9 cellular contexts compared by ENCODE assay signal in the genomic region with DNA sequence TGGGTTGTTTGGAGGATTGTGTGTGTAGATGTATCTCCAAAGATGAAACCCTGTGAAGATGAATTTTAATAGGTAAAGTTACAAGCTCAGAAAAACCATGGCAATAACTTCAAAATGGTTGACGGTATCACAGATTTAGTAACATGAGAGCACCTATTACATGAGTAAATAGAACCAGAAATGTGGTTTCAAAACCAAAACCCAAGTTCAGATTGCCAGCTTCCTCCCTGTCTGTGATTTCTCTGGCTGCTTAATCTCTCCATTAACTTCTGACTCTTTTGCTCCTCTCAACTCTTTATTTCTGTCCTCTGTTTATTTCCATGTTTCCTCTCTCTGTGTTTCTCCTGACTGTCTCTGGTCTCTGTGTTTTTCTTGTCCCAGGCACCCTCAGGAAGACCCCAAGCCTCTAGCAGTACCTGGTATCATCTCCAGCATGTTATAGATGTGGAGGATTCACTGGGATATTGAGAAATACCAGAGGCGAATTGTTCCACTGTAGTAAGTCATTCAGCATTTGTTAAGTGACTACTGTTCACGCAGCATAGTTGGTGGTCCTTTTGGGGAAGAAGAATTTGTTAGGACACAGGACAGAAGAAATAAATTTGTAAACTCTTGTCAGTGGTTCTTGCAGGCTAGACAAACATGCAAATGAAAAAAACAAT.
DNase-seq lines count a peak whose midpoint lies in the region; ATAC-seq and TF ChIP-seq lines count a peak whose summit lies in the region.
"Had no signal": no experiment of that assay in that cellular context is flagged by ENCODE, and none has a peak within 500 bp of the region (broad histone marks: within the 10 kb centered on the region; RNA-seq: fewer than 3 reads in every experiment).

No MANE protein-coding gene starts in this region.

- H3K36me3 Mint-ChIP-seq in activated T-cell treated with anti-CD3 and anti-CD28 coated beads, Interleukin-2, amount 50 U/mL, for 4 hours (ENCODE audit: insufficient read depth), result peaks cover 9% of the 10 kb centered on the region

- H3K9me3 ChIP-seq in OCI-LY3 (ENCODE audit: insufficient read depth, low read length) (no peaks in the 10 kb centered on the region), upper lobe of left lung (no peaks in the 10 kb centered on the region)

- 36 to 41% methylated on average over 3 of the region's 3 CpGs for WGBS in upper lobe of left lung, 2 donors

- H3K4me1 Mint-ChIP-seq in activated T-cell treated with anti-CD3 and anti-CD28 coated beads, Interleukin-2, amount 50 U/mL, for 4 hours (ENCODE audit: low read depth), result peaks cover 22% of the 10 kb centered on the region

- H3K4me2 ChIP-seq in OCI-LY3 (ENCODE audit: low read length), result peak overlapping the region; percentile 57

- ATAC-seq in activated T-cell treated with anti-CD3 and anti-CD28 coated beads, Interleukin-2, amount 50 U/mL, for 4 hours, result peak; percentile 46 to 48
- peak in 1 of 2 donors; percentile 55 for ATAC-seq in upper lobe of left lung (ENCODE audit: low FRiP score in 2 of 2)
- ATAC-seq in GM21390 (IDR thresholded peaks at IDR 0.05; ENCODE audit: unreplicated experiment), result no peak

- no peak for DNase-seq in activated T-cell treated with anti-CD3 and anti-CD28 coated beads, Interleukin-2, amount 50 U/mL, for 4 hours
- DNase-seq in activated T-cell treated with anti-CD3 and anti-CD28 coated beads for 4 hours (no peak), fibroblast of pulmonary artery (ENCODE audit: low read depth) (peak; percentile 33), upper lobe of left lung (no peak), Ammon's horn (ENCODE audit: low spot score) (no peak), NCI-H1417 treated with DMSO at 0.1 percent for 48 hours (lab: John Stamatoyannopoulos, UW) (no peak)
- DNase-seq: NCI-H2171 treated with DMSO at 0.1 percent for 48 hours had no signal

- TF ChIP-seq EP300 in upper lobe of left lung (IDR thresholded peaks at IDR 0.05), result no peak

- H3K79me2 ChIP-seq in OCI-LY3 (ENCODE audit: low read length), result no peaks in the 10 kb centered on the region

- no peak overlapping the region for H3K9ac ChIP-seq in OCI-LY3 (ENCODE audit: low read length)

- no peak overlapping the region for H2AFZ ChIP-seq in OCI-LY3 (ENCODE audit: low read depth, low read length)

- peak overlapping the region; percentile 27; the same call in 1 of the 2 replicates for H3K4me3 ChIP-seq in OCI-LY3 (ENCODE audit: low read length)
- H3K4me3 ChIP-seq in fibroblast of pulmonary artery (replicated peaks; ENCODE audit: low read depth, low read length), result peak overlapping the region; percentile 48
- peak overlapping the region in 1 of 4 donors; percentile 19 for H3K4me3 ChIP-seq in upper lobe of left lung

- H3K4me3 Mint-ChIP-seq in activated T-cell treated with anti-CD3 and anti-CD28 coated beads, Interleukin-2, amount 50 U/mL, for 4 hours, result no peak overlapping the region

- no peaks in the 10 kb centered on the region for H3K27me3 Mint-ChIP-seq in activated T-cell treated with anti-CD3 and anti-CD28 coated beads, Interleukin-2, amount 50 U/mL, for 4 hours (ENCODE audit: low read depth)

- H3K36me3 ChIP-seq in OCI-LY3 (replicated peaks; ENCODE audit: low read depth, low read length) (no peaks in the 10 kb centered on the region), upper lobe of left lung (no peaks in the 10 kb centered on the region)

- H3K9me3 Mint-ChIP-seq in activated T-cell treated with anti-CD3 and anti-CD28 coated beads, Interleukin-2, amount 50 U/mL, for 4 hours, result no peaks in the 10 kb centered on the region

- TF ChIP-seq CTCF in OCI-LY3 (IDR thresholded peaks at IDR 0.05; ENCODE audit: low read depth, low read length), result no peak
- TF ChIP-seq CTCF in fibroblast of pulmonary artery (IDR thresholded peaks at IDR 0.05; ENCODE audit: low read length, missing control alignments), result no peak
- no peak for TF ChIP-seq CTCF in upper lobe of left lung (IDR thresholded peaks at IDR 0.05)

- H3K27me3 ChIP-seq in OCI-LY3 (ENCODE audit: low read depth, low read length) (no peaks in the 10 kb centered on the region), upper lobe of left lung (no peaks in the 10 kb centered on the region)

- no peak for TF ChIP-seq POLR2A in upper lobe of left lung (IDR thresholded peaks at IDR 0.05)

- no peak overlapping the region for H3K27ac ChIP-seq in OCI-LY3 (ENCODE audit: low read length)
- peak overlapping the region; percentile 11 to 82 (median 40) for H3K27ac ChIP-seq in upper lobe of left lung

- 0 out of 2 replicates have a peak, but pooled peaks cover 7% of the 10 kb centered on the region for H4K20me1 ChIP-seq in OCI-LY3 (ENCODE audit: insufficient read depth, low read length)

- H3K4me1 ChIP-seq in OCI-LY3 (ENCODE audit: low read length) (peaks cover 20% of the 10 kb centered on the region), upper lobe of left lung (peaks cover 22 to 27% (median 24%) of the 10 kb centered on the region in 4 donors)
